8 cellular contexts compared by ENCODE assay signal in the genomic region with DNA sequence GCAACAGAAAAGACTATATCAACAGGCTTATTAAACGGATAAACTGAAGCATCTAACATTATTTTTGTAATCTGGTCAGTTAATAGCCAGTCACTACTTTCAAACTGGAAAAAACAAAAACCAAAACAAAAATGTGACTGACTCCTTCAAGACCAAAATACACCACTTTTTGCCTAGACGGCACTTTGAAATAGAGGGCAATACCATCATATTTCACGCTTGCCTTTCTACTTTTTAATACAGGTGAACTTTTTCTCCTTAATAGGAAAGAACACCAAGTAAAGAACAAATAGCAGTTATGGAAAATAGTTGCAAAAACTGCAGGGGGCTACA. TPM values are rescaled to one million over a fixed set of nuclear protein-coding genes. Genes with fewer than 3 reads are reported as not detected.
DNase-seq lines count a peak whose midpoint lies in the region; ATAC-seq, FAIRE-seq and TF ChIP-seq lines count a peak whose summit lies in the region.

No MANE protein-coding gene starts in this region.

- H3K79me2 ChIP-seq in astrocyte (ENCODE audit: insufficient read depth, low read length), result peaks cover 29% of the 10 kb centered on the region

- H3K9me3 ChIP-seq in heart right ventricle, result no peaks in the 10 kb centered on the region
- H3K9me3 ChIP-seq in astrocyte (ENCODE audit: insufficient read depth, low read depth, low read length), result no peaks in the 10 kb centered on the region
- H3K9me3 ChIP-seq in uterus, result no peaks in the 10 kb centered on the region

- ATAC-seq in heart right ventricle (no peak), GM18870 (IDR thresholded peaks at IDR 0.05; ENCODE audit: unreplicated experiment) (no peak)

- intact Hi-C loops in heart right ventricle (cut with DNase I), result loop anchor here in 9 of 10 donors (2.0 to 10.0 kb wide), 12 partner anchors 71 to 461 kb away; partner anchors contain the start of genes RAP1B (in 6 of the 9), IL26 (in 2 of the 9), MDM1 (in 2 of the 9) and MDM2 (in 1 of the 9)
- intact Hi-C loops in cardiac septum (cut with DNase I), result loop anchor here (1.0 to 2.0 kb wide), 2 partner anchors 75 to 321 kb away; partner anchors contain the start of gene RAP1B
- intact Hi-C loops in uterus (cut with DNase I; ENCODE audit: low total_unique reads), result loop anchor here (10.0 kb wide), 1 partner anchor 321 kb away; no protein-coding TSS in a partner anchor

- WGBS in heart right ventricle, 2 donors, result 52 to 53% methylated on average over 3 of the region's 3 CpGs

- peaks cover 0 to 20% (median 3%) of the 10 kb centered on the region in 9 donors for H3K36me3 ChIP-seq in heart right ventricle
- H3K36me3 ChIP-seq in astrocyte (ENCODE audit: insufficient read depth, low read length), result peaks cover 4% of the 10 kb centered on the region
- no peaks in the 10 kb centered on the region for H3K36me3 ChIP-seq in uterus

- H3K4me1 ChIP-seq in heart right ventricle (peaks cover 0 to 28% (median 13%) of the 10 kb centered on the region in 9 donors), astrocyte (ENCODE audit: insufficient read depth, low read length) (peaks cover 11% of the 10 kb centered on the region), uterus (peaks cover 0 to 11% of the 10 kb centered on the region in 2 donors)

- no peak for DNase-seq in heart right ventricle
- no peak for DNase-seq in cardiac septum (ENCODE audit: low spot score)
- DNase-seq in astrocyte (ENCODE audit: low read depth), result no peak
- peak; percentile 15 for DNase-seq in medulla oblongata (ENCODE audit: extremely low spot score)
- DNase-seq in uterus, result no peak
- no peak for DNase-seq in GOT3 (lab: John Stamatoyannopoulos, UW)
- DNase-seq in NCI-H2171 (lab: John Stamatoyannopoulos, UW), result no peak

- peak overlapping the region; percentile 91 for H3K9ac ChIP-seq in astrocyte (ENCODE audit: low read length)

- H3K4me3 ChIP-seq in heart right ventricle (peak overlapping the region; percentile 0 to 96 (median 83)), astrocyte (ENCODE audit: insufficient read depth, low read depth, low read length) (peak overlapping the region; percentile 94), uterus (peak overlapping the region; percentile 73 to 83)

- no peaks in the 10 kb centered on the region for H3K36me3 Mint-ChIP-seq in astrocyte (ENCODE audit: low read depth, unreplicated experiment)

- no peaks in the 10 kb centered on the region for H3K27me3 Mint-ChIP-seq in astrocyte (ENCODE audit: low read depth, unreplicated experiment)

- TF ChIP-seq CTCF in heart right ventricle (IDR thresholded peaks at IDR 0.05) (no peak), astrocyte (IDR thresholded peaks at IDR 0.05; ENCODE audit: insufficient read depth, low read depth, low read length) (no peak), uterus (IDR thresholded peaks at IDR 0.05) (no peak)

- no peaks in the 10 kb centered on the region for H4K20me1 ChIP-seq in astrocyte (ENCODE audit: insufficient read depth, low read length)

- no peak for TF ChIP-seq POLR2A in uterus (IDR thresholded peaks at IDR 0.05)

- H3K27ac ChIP-seq in heart right ventricle, result peak overlapping the region; percentile 10 to 86 (median 78)
- peak overlapping the region; percentile 75 for H3K27ac ChIP-seq in astrocyte (ENCODE audit: low read depth, low read length)
- peak overlapping the region; percentile 78 to 80 for H3K27ac ChIP-seq in uterus

- H3K4me3 Mint-ChIP-seq in astrocyte (ENCODE audit: unreplicated experiment), result peak overlapping the region; percentile 97

- peak overlapping the region; percentile 95 for H3K27ac Mint-ChIP-seq in astrocyte (ENCODE audit: unreplicated experiment)

- H3K4me1 Mint-ChIP-seq in astrocyte (ENCODE audit: low read depth, unreplicated experiment), result peaks cover 8% of the 10 kb centered on the region

- H3K9me3 Mint-ChIP-seq in astrocyte (ENCODE audit: unreplicated experiment), result no peaks in the 10 kb centered on the region

- H3K4me2 ChIP-seq in astrocyte (ENCODE audit: low read length), result peak overlapping the region; percentile 92

- H2AFZ ChIP-seq in astrocyte (ENCODE audit: low read depth, low read length), result peak overlapping the region; percentile 22

- H3K27me3 ChIP-seq in heart right ventricle (no peaks in the 10 kb centered on the region), astrocyte (ENCODE audit: insufficient read depth, low read length) (no peaks in the 10 kb centered on the region), uterus (no peaks in the 10 kb centered on the region)

- no peak for FAIRE-seq in astrocyte (lab: Jason Lieb, UNC)

RNA-seq across cellular contexts. Expression of gene NUP107, which starts 0.6 kb away (rescaled TPM):
- total RNA-seq in heart right ventricle, result 10 to 100 TPM; 21.0 to 25.7 (median 22.2) TPM
- polyA plus RNA-seq in heart right ventricle, result 10 to 100 TPM in 1 of 2 donors, 1 to 10 TPM in 1; 9.9 to 12.9 TPM
- total RNA-seq in cardiac septum, result 23.1 TPM
- total RNA-seq in astrocyte, result 40.3 and 42.8 TPM in 2 replicates
- total RNA-seq in uterus, result 100 to 1,000 TPM in 1 of 4 donors, 10 to 100 TPM in 3; 56.9 to 114 (median 78.9) TPM

RNA-seq across cellular contexts. Expression of gene SLC35E3, which starts 59.7 kb away (rescaled TPM):
- total RNA-seq in heart right ventricle (1 to 10 TPM; 4.3 to 8.9 (median 6.6) TPM), cardiac septum (6.2 TPM), astrocyte (10.0 and 14.6 TPM in 2 replicates), uterus (10 to 100 TPM in 1 of 4 donors, 1 to 10 TPM in 1, under 1 TPM in 1, not detected in 1; 0.29 to 15.3 (median 6.5) TPM)
- 1 to 10 TPM; 1.8 to 5.8 TPM for polyA plus RNA-seq in heart right ventricle
